In genomic region chr1:50959303-50959912, GRCh38 we compare ENCODE assay signal across 8 cellular contexts. TPM values are rescaled to one million over a fixed set of nuclear protein-coding genes. Genes with fewer than 3 reads are reported as not detected.
A peak's percentile ranks its signal among the peaks of the same experiment; 100 is the strongest.
DNase-seq lines count a peak whose midpoint lies in the region; ATAC-seq and TF ChIP-seq lines count a peak whose summit lies in the region.

No MANE protein-coding gene starts in this region.

- CTCF ChIA-PET in GM10248 (lab: Yijun Ruan, JAX): interaction anchor here (1.0 to 3.3 kb wide), 7 partner anchors 10 to 232 kb away, joined by 3 to 12 read pairs (median 5); partner anchors contain the start of gene CDKN2C

- H3K4me3 ChIP-seq in AG09309 (ENCODE audit: control insufficient read depth, low read depth, low read length) (peak overlapping the region; percentile 95), WI38 (ENCODE audit: low read depth, low read length) (peak overlapping the region; percentile 88)

- TF ChIP-seq CTCF in AG09309 (IDR thresholded peaks at IDR 0.05; ENCODE audit: control insufficient read depth, insufficient read depth, low read depth, low read length, missing control alignments) (no peak), GM10248 (IDR thresholded peaks at IDR 0.05; ENCODE audit: control extremely low read depth, extremely low read depth, low read depth, missing control alignments) (no peak), WI38 (IDR thresholded peaks at IDR 0.05; ENCODE audit: low read depth, low read length) (no peak), omental fat pad (IDR thresholded peaks at IDR 0.05) (no peak)

- DNase-seq in AG09309 (ENCODE audit: low read depth): no peak
- DNase-seq in GM10248 (ENCODE audit: extremely low spot score): peak; percentile 24
- DNase-seq in HuH-7 (ENCODE audit: low spot score): peak; percentile 19
- DNase-seq in fibroblast of peridontal ligament (ENCODE audit: extremely low read depth): peak; percentile 33
- no peak for DNase-seq in omental fat pad (ENCODE audit: low spot score)
- no peak for DNase-seq in DMS153 treated with DMSO at 0.1 percent for 48 hours (lab: John Stamatoyannopoulos, UW; ENCODE audit: unreplicated experiment)
- DNase-seq in effector CD4-positive, alpha-beta T cell: no peak

- ATAC-seq in omental fat pad (ENCODE audit: low FRiP score): peak; percentile 60

- POLR2A ChIA-PET in GM10248 (lab: Yijun Ruan, JAX): no interaction called here

RNA-seq across cellular contexts. Expression of gene FAF1, which starts 0.7 kb away (rescaled TPM):
- 10 to 100 TPM; 32.3 to 51.4 (median 36.1) TPM for total RNA-seq in omental fat pad

RNA-seq across cellular contexts. Expression of gene CDKN2C, which starts 10.6 kb away (rescaled TPM):
- 10 to 100 TPM; 20.0 to 82.8 (median 36.1) TPM for total RNA-seq in omental fat pad

Comparison
In these comparisons a context has a peak if more than half of its experiments do, and no peak if none do; other contexts are left out.
1. DNase-seq: peak in GM10248 (single experiment), HuH-7 (single experiment) and fibroblast of peridontal ligament (single experiment); none in AG09309 (single experiment), omental fat pad (single experiment), DMS153 treated with DMSO at 0.1 percent for 48 hours (single experiment) and effector CD4-positive, alpha-beta T cell (single experiment).